ENCODE assay signal across 22 cellular contexts in genomic region chr7:26367219-26367711, GRCh38.
"Had no signal": no experiment of that assay in that cellular context is flagged by ENCODE, and none has a peak within 500 bp of the region (broad histone marks: within the 10 kb centered on the region; RNA-seq: fewer than 3 reads in every experiment).

No MANE protein-coding gene starts in this region.

- H3K9me3 Mint-ChIP-seq: activated naive CD4-positive, alpha-beta T cell treated with anti-CD3 and anti-CD28 coated beads for 36 hours; activated naive CD8-positive, alpha-beta T cell treated with anti-CD3 and anti-CD28 coated beads for 36 hours; activated T-helper 17 cell treated with anti-CD3 and anti-CD28 coated beads, Interleukin-2, amount 50 U/mL, for 72 hours had no signal

- DNase-seq: activated CD4-positive, alpha-beta T cell treated with anti-CD3 and anti-CD28 coated beads for 36 hours; activated CD4-positive, alpha-beta T cell treated with anti-CD3 and anti-CD28 coated beads, Interleukin-2, amount 50 U/mL, for 4 hours; activated CD8-positive, alpha-beta T cell treated with anti-CD3 and anti-CD28 coated beads, Interleukin-2, amount 10 ng/mL, durations not matched to agents 7 days and 5 days; activated gamma-delta T cell; activated naive CD4-positive, alpha-beta T cell treated with anti-CD3 and anti-CD28 coated beads for 36 hours; activated naive CD8-positive, alpha-beta T cell treated with anti-CD3 and anti-CD28 coated beads for 36 hours; activated T-cell treated with anti-CD3 and anti-CD28 coated beads, Interleukin-2, amount 50 U/mL, for 48 hours; MG63; MV-4-11; NCI-H1092 treated with DMSO at 0.1 percent for 48 hours; NCI-H1417 treated with DMSO at 0.1 percent for 48 hours; NCI-H1694; NCI-H2029; NCI-H2107; NCI-H2171 treated with DMSO at 0.1 percent for 48 hours; NCI-H226; NCI-H526 treated with DMSO at 0.1 percent for 48 hours; NCI-H82; RPMI8226; T-helper 1 cell; WERI-Rb-1 had no signal

- H3K27ac Mint-ChIP-seq: activated CD4-positive, alpha-beta T cell treated with anti-CD3 and anti-CD28 coated beads for 36 hours; activated CD8-positive, alpha-beta T cell treated with anti-CD3 and anti-CD28 coated beads, Interleukin-2, amount 10 ng/mL, durations not matched to agents 7 days and 5 days; activated naive CD4-positive, alpha-beta T cell treated with anti-CD3 and anti-CD28 coated beads for 36 hours; activated naive CD8-positive, alpha-beta T cell treated with anti-CD3 and anti-CD28 coated beads for 36 hours; activated T-helper 17 cell treated with anti-CD3 and anti-CD28 coated beads, Interleukin-2, amount 50 U/mL, for 72 hours had no signal

- H3K4me3 Mint-ChIP-seq: activated CD4-positive, alpha-beta T cell treated with anti-CD3 and anti-CD28 coated beads for 36 hours; activated CD8-positive, alpha-beta T cell treated with anti-CD3 and anti-CD28 coated beads, Interleukin-2, amount 10 ng/mL, durations not matched to agents 7 days and 5 days; activated naive CD4-positive, alpha-beta T cell treated with anti-CD3 and anti-CD28 coated beads for 36 hours; activated naive CD8-positive, alpha-beta T cell treated with anti-CD3 and anti-CD28 coated beads for 36 hours; activated T-helper 17 cell treated with anti-CD3 and anti-CD28 coated beads, Interleukin-2, amount 50 U/mL, for 72 hours had no signal

- H3K27me3 Mint-ChIP-seq: activated CD4-positive, alpha-beta T cell treated with anti-CD3 and anti-CD28 coated beads for 36 hours; activated naive CD8-positive, alpha-beta T cell treated with anti-CD3 and anti-CD28 coated beads for 36 hours; activated T-helper 17 cell treated with anti-CD3 and anti-CD28 coated beads, Interleukin-2, amount 50 U/mL, for 72 hours had no signal
